Comparison of ENCODE assay signal across 8 cellular contexts in genomic region chr1:220908757-220909156, GRCh38. TPM values are rescaled to one million over a fixed set of nuclear protein-coding genes. Genes with fewer than 3 reads are reported as not detected.
DNase-seq lines count a peak whose midpoint lies in the region; ATAC-seq, FAIRE-seq and TF ChIP-seq lines count a peak whose summit lies in the region.

No MANE protein-coding gene starts in this region.

- H3F3A ChIP-seq in PC-3 (ENCODE audit: low read length, unreplicated experiment) = peaks cover 6% of the 10 kb centered on the region

- peak; percentile 73 for ATAC-seq in GM18868 (IDR thresholded peaks at IDR 0.05; ENCODE audit: unreplicated experiment)
- ATAC-seq in PC-3 = no peak
- ATAC-seq in GM21360 (IDR thresholded peaks at IDR 0.05; ENCODE audit: unreplicated experiment) = no peak

- no peaks in the 10 kb centered on the region for H3K36me3 ChIP-seq in PC-3 (ENCODE audit: low read depth, low read length)

- no peak overlapping the region for H3K4me2 ChIP-seq in PC-3 (ENCODE audit: low read length)

- H2AFZ ChIP-seq in PC-3 (ENCODE audit: low read length) = no peak overlapping the region

- intact Hi-C loops in PC-3 (cut with micrococcal nuclease) = loop anchor here (1.0 to 5.0 kb wide), 4 partner anchors 177 to 365 kb away; no protein-coding TSS in a partner anchor
- intact Hi-C loops in posterior vena cava (cut with DNase I) = no loop called here

- in situ Hi-C loops in ACHN (cut with HindIII; ENCODE audit: low pct_ligation_motif_present, low pct_unique_long_range_greater_than_20kb, low sequenced_read_pairs) = no loop called here

- H3K27ac ChIP-seq in PC-3 (ENCODE audit: low read length) = no peak overlapping the region

- H3K79me2 ChIP-seq in PC-3 (ENCODE audit: low read length) = no peaks in the 10 kb centered on the region

- H3K4me3 ChIP-seq in PC-3 (ENCODE audit: low read length) = no peak overlapping the region
- H3K4me3 ChIP-seq in foreskin fibroblast (ENCODE audit: low read depth in 1 of 2, low read length in 2 of 2) = no peak overlapping the region

- peak; percentile 89 for TF ChIP-seq CTCF in PC-3 (conservative IDR thresholded peaks at IDR 0.05; ENCODE audit: low read depth, low read length)
- peak; percentile 47 for TF ChIP-seq CTCF in foreskin fibroblast (IDR thresholded peaks at IDR 0.05; ENCODE audit: low read depth, low read length)

- no peak for FAIRE-seq in H54 (lab: Jason Lieb, UNC)

- DNase-seq in ACHN (peak; percentile 39), PC-3 (peak; percentile 62), foreskin fibroblast (peak in 1 of 2 donors; percentile 60), posterior vena cava (ENCODE audit: low spot score) (no peak), DMS79 treated with DMSO at 0.1 percent for 48 hours (lab: John Stamatoyannopoulos, UW) (no peak), H54 (ENCODE audit: insufficient read length, low spot score) (no peak)

- no peak overlapping the region for H3K9ac ChIP-seq in PC-3 (ENCODE audit: low read length)

- no peaks in the 10 kb centered on the region for H3K27me3 ChIP-seq in PC-3 (ENCODE audit: low read length)

- CTCF ChIA-PET in PC-3 (lab: Charles Lee) = interaction anchor here (1.3 kb wide), 1 partner anchor 295 kb away, joined by 3 read pairs; no protein-coding TSS in a partner anchor

- H4K20me1 ChIP-seq in PC-3 (ENCODE audit: low read length) = no peaks in the 10 kb centered on the region

- TF ChIP-seq POLR2A in H54 (IDR thresholded peaks at IDR 0.05; ENCODE audit: low read depth, low read length) = no peak

- H3K4me1 ChIP-seq in PC-3 (ENCODE audit: insufficient read depth, low read length) = peaks cover 24% of the 10 kb centered on the region

- POLR2A ChIA-PET in PC-3 (lab: Charles Lee; ENCODE audit: unreplicated experiment) = no interaction called here

- no peaks in the 10 kb centered on the region for H3K9me3 ChIP-seq in PC-3 (ENCODE audit: low read length)

- no peaks in the 10 kb centered on the region for H3K9me2 ChIP-seq in PC-3 (replicated peaks; ENCODE audit: low read length)

- BruUV-seq in PC-3 (replicated peaks; lab: Mats Ljungman, UMichigan) = no TSS peak

RNA-seq across cellular contexts. Expression of gene HLX, which starts 29.5 kb away (rescaled TPM):
- total RNA-seq in PC-3 (2014; rRNA removed) (4.0 and 8.1 TPM in 2 replicates), posterior vena cava (10 to 100 TPM; 16.2 to 22.1 TPM)

Comparison
In these comparisons a context has a peak if more than half of its experiments do, and no peak if none do; other contexts are left out.
1. DNase-seq: peak in ACHN (single experiment) and PC-3 (single experiment); none in posterior vena cava (single experiment), DMS79 treated with DMSO at 0.1 percent for 48 hours (single experiment) and H54 (single experiment).